Comparison of ENCODE assay signal across 1 cellular context in the genomic region with DNA sequence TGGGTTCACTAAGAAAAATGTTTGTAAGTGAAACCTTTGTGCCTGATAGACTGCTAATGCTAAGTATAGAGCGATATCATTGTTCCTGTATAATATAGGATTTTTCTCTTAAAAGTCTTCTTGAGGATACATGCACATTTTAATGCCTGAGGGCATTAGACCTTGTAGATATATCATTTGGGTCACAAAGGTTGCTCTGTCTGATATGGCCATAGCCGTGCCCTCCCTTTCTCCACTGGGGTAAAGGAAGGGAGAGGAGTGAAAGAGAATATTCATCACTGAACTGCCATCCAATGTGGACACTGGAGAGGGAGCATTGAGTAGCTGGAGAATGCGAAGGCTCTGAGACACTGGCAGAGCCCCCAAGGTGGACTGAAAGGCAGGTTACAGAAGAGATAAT.
TF ChIP-seq lines count a peak whose summit lies in the region.

No MANE protein-coding gene starts in this region.

TF ChIP-seq in WTC11, 78 proteins besides CTCF, POLR2A, EP300 and RAD21 (continued from another document):
- TF ChIP-seq, protein P1, sequence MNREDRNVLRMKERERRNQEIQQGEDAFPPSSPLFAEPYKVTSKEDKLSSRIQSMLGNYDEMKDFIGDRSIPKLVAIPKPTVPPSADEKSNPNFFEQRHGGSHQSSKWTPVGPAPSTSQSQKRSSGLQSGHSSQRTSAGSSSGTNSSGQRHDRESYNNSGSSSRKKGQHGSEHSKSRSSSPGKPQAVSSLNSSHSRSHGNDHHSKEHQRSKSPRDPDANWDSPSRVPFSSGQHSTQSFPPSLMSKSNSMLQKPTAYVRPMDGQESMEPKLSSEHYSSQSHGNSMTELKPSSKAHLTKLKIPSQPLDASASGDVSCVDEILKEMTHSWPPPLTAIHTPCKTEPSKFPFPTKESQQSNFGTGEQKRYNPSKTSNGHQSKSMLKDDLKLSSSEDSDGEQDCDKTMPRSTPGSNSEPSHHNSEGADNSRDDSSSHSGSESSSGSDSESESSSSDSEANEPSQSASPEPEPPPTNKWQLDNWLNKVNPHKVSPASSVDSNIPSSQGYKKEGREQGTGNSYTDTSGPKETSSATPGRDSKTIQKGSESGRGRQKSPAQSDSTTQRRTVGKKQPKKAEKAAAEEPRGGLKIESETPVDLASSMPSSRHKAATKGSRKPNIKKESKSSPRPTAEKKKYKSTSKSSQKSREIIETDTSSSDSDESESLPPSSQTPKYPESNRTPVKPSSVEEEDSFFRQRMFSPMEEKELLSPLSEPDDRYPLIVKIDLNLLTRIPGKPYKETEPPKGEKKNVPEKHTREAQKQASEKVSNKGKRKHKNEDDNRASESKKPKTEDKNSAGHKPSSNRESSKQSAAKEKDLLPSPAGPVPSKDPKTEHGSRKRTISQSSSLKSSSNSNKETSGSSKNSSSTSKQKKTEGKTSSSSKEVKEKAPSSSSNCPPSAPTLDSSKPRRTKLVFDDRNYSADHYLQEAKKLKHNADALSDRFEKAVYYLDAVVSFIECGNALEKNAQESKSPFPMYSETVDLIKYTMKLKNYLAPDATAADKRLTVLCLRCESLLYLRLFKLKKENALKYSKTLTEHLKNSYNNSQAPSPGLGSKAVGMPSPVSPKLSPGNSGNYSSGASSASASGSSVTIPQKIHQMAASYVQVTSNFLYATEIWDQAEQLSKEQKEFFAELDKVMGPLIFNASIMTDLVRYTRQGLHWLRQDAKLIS (CRISPR knock-in tag; IDR thresholded peaks at IDR 0.05; ENCODE audit: borderline replicate concordance): no peak
- no peak for TF ChIP-seq JUN (CRISPR knock-in tag; IDR thresholded peaks at IDR 0.05)
- TF ChIP-seq, protein P2, sequence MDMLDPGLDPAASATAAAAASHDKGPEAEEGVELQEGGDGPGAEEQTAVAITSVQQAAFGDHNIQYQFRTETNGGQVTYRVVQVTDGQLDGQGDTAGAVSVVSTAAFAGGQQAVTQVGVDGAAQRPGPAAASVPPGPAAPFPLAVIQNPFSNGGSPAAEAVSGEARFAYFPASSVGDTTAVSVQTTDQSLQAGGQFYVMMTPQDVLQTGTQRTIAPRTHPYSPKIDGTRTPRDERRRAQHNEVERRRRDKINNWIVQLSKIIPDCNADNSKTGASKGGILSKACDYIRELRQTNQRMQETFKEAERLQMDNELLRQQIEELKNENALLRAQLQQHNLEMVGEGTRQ (CRISPR knock-in tag; IDR thresholded peaks at IDR 0.05): no peak
- TF ChIP-seq, protein P3, sequence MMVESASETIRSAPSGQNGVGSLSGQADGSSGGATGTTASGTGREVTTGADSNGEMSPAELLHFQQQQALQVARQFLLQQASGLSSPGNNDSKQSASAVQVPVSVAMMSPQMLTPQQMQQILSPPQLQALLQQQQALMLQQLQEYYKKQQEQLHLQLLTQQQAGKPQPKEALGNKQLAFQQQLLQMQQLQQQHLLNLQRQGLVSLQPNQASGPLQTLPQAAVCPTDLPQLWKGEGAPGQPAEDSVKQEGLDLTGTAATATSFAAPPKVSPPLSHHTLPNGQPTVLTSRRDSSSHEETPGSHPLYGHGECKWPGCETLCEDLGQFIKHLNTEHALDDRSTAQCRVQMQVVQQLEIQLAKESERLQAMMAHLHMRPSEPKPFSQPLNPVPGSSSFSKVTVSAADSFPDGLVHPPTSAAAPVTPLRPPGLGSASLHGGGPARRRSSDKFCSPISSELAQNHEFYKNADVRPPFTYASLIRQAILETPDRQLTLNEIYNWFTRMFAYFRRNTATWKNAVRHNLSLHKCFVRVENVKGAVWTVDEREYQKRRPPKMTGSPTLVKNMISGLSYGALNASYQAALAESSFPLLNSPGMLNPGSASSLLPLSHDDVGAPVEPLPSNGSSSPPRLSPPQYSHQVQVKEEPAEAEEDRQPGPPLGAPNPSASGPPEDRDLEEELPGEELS (CRISPR knock-in tag; IDR thresholded peaks at IDR 0.05): no peak
- no peak for TF ChIP-seq FOXJ3 (CRISPR knock-in tag; IDR thresholded peaks at IDR 0.05; ENCODE audit: borderline replicate concordance)
- TF ChIP-seq SOX15 (CRISPR knock-in tag; IDR thresholded peaks at IDR 0.05): no peak
- TF ChIP-seq, protein P4, sequence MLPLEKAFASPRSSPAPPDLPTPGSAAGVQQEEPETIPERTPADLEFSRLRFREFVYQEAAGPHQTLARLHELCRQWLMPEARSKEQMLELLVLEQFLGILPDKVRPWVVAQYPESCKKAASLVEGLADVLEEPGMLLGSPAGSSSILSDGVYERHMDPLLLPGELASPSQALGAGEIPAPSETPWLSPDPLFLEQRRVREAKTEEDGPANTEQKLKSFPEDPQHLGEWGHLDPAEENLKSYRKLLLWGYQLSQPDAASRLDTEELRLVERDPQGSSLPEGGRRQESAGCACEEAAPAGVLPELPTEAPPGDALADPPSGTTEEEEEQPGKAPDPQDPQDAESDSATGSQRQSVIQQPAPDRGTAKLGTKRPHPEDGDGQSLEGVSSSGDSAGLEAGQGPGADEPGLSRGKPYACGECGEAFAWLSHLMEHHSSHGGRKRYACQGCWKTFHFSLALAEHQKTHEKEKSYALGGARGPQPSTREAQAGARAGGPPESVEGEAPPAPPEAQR (CRISPR knock-in tag; IDR thresholded peaks at IDR 0.05): no peak
- no peak for TF ChIP-seq JAZF1 (CRISPR knock-in tag; IDR thresholded peaks at IDR 0.05)
TF ChIP-seq in WTC11: peak in this region for 0.
